19 cellular contexts compared by ENCODE assay signal in the genomic region with DNA sequence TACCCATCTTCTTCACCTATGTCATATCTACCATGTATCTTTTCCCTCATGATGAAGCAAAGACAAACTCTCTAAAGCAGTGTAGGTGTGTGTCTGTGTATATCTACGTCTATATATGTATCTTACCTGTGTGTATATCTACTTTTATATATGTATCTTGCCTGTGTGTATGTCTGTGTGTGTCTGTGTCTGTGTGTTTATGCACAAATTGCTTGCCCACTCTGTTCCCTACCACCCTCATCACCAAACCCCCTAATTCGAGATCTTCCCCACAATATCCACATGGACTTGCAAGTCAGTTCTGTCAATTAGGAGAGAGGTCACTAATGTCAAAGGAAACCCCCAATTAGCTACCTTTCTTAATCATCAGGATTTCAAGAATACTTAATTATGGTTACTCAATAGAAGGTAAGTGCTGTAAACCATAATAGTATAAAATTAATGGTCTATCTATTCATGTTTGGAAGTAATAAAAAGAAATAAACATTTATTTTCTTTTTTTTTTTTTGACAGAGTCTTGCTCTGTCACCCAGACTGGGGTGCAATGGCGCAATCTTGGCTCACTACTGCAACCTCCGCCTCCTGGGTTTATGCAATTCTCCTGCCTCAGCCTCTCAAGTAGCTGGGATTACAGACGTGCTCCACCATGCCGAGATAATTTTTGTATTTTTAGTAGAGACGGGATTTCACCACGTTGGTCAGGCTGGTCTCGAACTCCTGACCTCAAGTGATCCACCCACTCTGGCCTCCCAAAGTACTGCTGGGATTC. TPM values are rescaled to one million over a fixed set of nuclear protein-coding genes. Genes with fewer than 3 reads are reported as not detected.
"Had no signal": no experiment of that assay in that cellular context is flagged by ENCODE, and none has a peak within 500 bp of the region (broad histone marks: within the 10 kb centered on the region; RNA-seq: fewer than 3 reads in every experiment).

No MANE protein-coding gene starts in this region.

- ATAC-seq: activated CD4-positive, alpha-beta T cell treated with anti-CD3 and anti-CD28 coated beads for 36 hours; activated CD8-positive, alpha-beta T cell treated with anti-CD3 and anti-CD28 coated beads for 36 hours; activated T-cell treated with anti-CD3 and anti-CD28 coated beads, Interleukin-2, amount 50 U/mL, for 72 hours; right cardiac atrium; stimulated activated naive B cell treated with anti-CD40 and anti-IgM and Interleukin-4, amounts not matched to agents 10 μg/mL and 1 μg/mL and 100 μg/mL, for 72 hours; T-cell had no signal

- H3K36me3 ChIP-seq: breast epithelium, transverse colon, WERI-Rb-1 had no signal

- DNase-seq: activated CD4-positive, alpha-beta T cell treated with anti-CD3 and anti-CD28 coated beads for 36 hours; activated CD8-positive, alpha-beta memory T cell treated with anti-CD3 and anti-CD28 coated beads, Interleukin-2, amount 50 U/mL, for 4 hours; activated CD8-positive, alpha-beta T cell treated with anti-CD3 and anti-CD28 coated beads for 36 hours; activated naive CD8-positive, alpha-beta T cell treated with anti-CD3 and anti-CD28 coated beads, Interleukin-2, amount 10 ng/mL, durations not matched to agents 7 days and 5 days; activated T-cell treated with anti-CD3 and anti-CD28 coated beads, Interleukin-2, amount 50 U/mL, for 72 hours; effector CD8-positive, alpha-beta T cell; hypothalamus; naive B cell; right cardiac atrium; stimulated activated naive B cell treated with anti-CD40 and anti-IgM and Interleukin-4, amounts not matched to agents 10 μg/mL and 1 μg/mL and 100 μg/mL, for 72 hours; substantia nigra; T-cell; transverse colon; WERI-Rb-1 had no signal

- H3K4me1 ChIP-seq: breast epithelium, transverse colon had no signal

- H3K27ac ChIP-seq: breast epithelium, epithelial cell of prostate, WERI-Rb-1 had no signal

- H3K9me3 ChIP-seq: breast epithelium, transverse colon had no signal

- H3K27me3 ChIP-seq: breast epithelium, transverse colon had no signal

- H3K4me3 ChIP-seq: breast epithelium, lung, transverse colon had no signal

RNA-seq across cellular contexts. Expression of a gene that starts 43.6 kb away (rescaled TPM):
- total RNA-seq: activated naive CD8-positive, alpha-beta T cell treated with anti-CD3 and anti-CD28 coated beads, Interleukin-2, amount 10 ng/mL, durations not matched to agents 7 days and 5 days; activated T-cell treated with anti-CD3 and anti-CD28 coated beads, Interleukin-2, amount 50 U/mL, for 72 hours; aorta; glomerular endothelial cell; lung; right cardiac atrium; T-cell; transverse colon had no signal
- polyA plus RNA-seq: aorta had no signal
